2 cellular contexts compared by ENCODE assay signal in genomic region chr20:31549513-31549880, GRCh38.
TF ChIP-seq lines count a peak whose summit lies in the region.

No MANE protein-coding gene starts in this region.

TF ChIP-seq in IMR-90, 13 proteins besides CTCF, POLR2A, EP300 and RAD21:
- TF ChIP-seq SMC3 (IDR thresholded peaks at IDR 0.05; ENCODE audit: low read depth, low read length), result no peak
- TF ChIP-seq MAFK (IDR thresholded peaks at IDR 0.05; ENCODE audit: low read depth, low read length), result no peak
- TF ChIP-seq, protein P1, sequence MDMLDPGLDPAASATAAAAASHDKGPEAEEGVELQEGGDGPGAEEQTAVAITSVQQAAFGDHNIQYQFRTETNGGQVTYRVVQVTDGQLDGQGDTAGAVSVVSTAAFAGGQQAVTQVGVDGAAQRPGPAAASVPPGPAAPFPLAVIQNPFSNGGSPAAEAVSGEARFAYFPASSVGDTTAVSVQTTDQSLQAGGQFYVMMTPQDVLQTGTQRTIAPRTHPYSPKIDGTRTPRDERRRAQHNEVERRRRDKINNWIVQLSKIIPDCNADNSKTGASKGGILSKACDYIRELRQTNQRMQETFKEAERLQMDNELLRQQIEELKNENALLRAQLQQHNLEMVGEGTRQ (IDR thresholded peaks at IDR 0.05; ENCODE audit: low read depth, low read length), result no peak
- no peak for TF ChIP-seq ELK1 (IDR thresholded peaks at IDR 0.05; ENCODE audit: borderline replicate concordance, low read depth, low read length)
- no peak for TF ChIP-seq MXI1 (IDR thresholded peaks at IDR 0.05; ENCODE audit: borderline replicate concordance, low read depth, low read length)
- TF ChIP-seq NFE2L2 (IDR thresholded peaks at IDR 0.05; ENCODE audit: low read depth, low read length), result no peak
- no peak for TF ChIP-seq BHLHE40 (IDR thresholded peaks at IDR 0.05; ENCODE audit: low read depth, low read length)
- no peak for TF ChIP-seq CEBPB (IDR thresholded peaks at IDR 0.05; ENCODE audit: low read depth, low read length)
- no peak for TF ChIP-seq FOS (IDR thresholded peaks at IDR 0.05; ENCODE audit: low read depth, low read length)
- no peak for TF ChIP-seq MAZ (IDR thresholded peaks at IDR 0.05; ENCODE audit: borderline replicate concordance, low read depth, low read length)
- TF ChIP-seq RFX5 (IDR thresholded peaks at IDR 0.05; ENCODE audit: low read depth, low read length), result no peak
- no peak for TF ChIP-seq CHD1 (IDR thresholded peaks at IDR 0.05; ENCODE audit: low read depth, low read length)
- TF ChIP-seq RCOR1 (IDR thresholded peaks at IDR 0.05; ENCODE audit: insufficient replicate concordance, low read length), result no peak

TF ChIP-seq in HEK293T, 16 proteins besides CTCF, POLR2A, EP300 and RAD21:
- TF ChIP-seq, protein P2, sequence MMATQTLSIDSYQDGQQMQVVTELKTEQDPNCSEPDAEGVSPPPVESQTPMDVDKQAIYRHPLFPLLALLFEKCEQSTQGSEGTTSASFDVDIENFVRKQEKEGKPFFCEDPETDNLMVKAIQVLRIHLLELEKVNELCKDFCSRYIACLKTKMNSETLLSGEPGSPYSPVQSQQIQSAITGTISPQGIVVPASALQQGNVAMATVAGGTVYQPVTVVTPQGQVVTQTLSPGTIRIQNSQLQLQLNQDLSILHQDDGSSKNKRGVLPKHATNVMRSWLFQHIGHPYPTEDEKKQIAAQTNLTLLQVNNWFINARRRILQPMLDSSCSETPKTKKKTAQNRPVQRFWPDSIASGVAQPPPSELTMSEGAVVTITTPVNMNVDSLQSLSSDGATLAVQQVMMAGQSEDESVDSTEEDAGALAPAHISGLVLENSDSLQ (IDR thresholded peaks at IDR 0.05), result no peak
- no peak for TF ChIP-seq HDGF (IDR thresholded peaks at IDR 0.05; ENCODE audit: borderline replicate concordance)
- no peak for TF ChIP-seq FOXA1 (IDR thresholded peaks at IDR 0.05)
- no peak for TF ChIP-seq NFRKB (IDR thresholded peaks at IDR 0.05)
- no peak for TF ChIP-seq BHLHE40 (IDR thresholded peaks at IDR 0.05; ENCODE audit: borderline replicate concordance)
- no peak for TF ChIP-seq FOXM1 (IDR thresholded peaks at IDR 0.05; ENCODE audit: borderline replicate concordance)
- TF ChIP-seq L3MBTL2 (conservative IDR thresholded peaks at IDR 0.05), result no peak
- no peak for TF ChIP-seq SP1 (IDR thresholded peaks at IDR 0.05)
- TF ChIP-seq TARDBP (IDR thresholded peaks at IDR 0.05), result no peak
- no peak for TF ChIP-seq ARNT (IDR thresholded peaks at IDR 0.05)
- TF ChIP-seq FOXK2 (IDR thresholded peaks at IDR 0.05), result no peak
